29 cellular contexts compared by ENCODE assay signal in genomic region chr6:2651966-2652365, GRCh38.
"Had no signal": no experiment of that assay in that cellular context is flagged by ENCODE, and none has a peak within 500 bp of the region (broad histone marks: within the 10 kb centered on the region; RNA-seq: fewer than 3 reads in every experiment).

No MANE protein-coding gene starts in this region.

- ATAC-seq: activated CD8-positive, alpha-beta T cell treated with anti-CD3 and anti-CD28 coated beads for 36 hours; activated T-cell treated with anti-CD3 and anti-CD28 coated beads, Interleukin-2, amount 50 U/mL, for 72 hours; activated T-helper 17 cell treated with anti-CD3 and anti-CD28 coated beads, Interleukin-2, amount 50 U/mL, for 72 hours had no signal

- H3K27me3 ChIP-seq: brain microvascular endothelial cell, SJCRH30 had no signal

- H3K9me3 ChIP-seq: SJCRH30, SK-N-SH had no signal

- H3K36me3 ChIP-seq: brain microvascular endothelial cell, SJCRH30 had no signal

- H3K27ac ChIP-seq: brain microvascular endothelial cell, PC-9, SJCRH30 had no signal

- DNase-seq: activated CD4-positive, alpha-beta T cell treated with anti-CD3 and anti-CD28 coated beads, Interleukin-2, amount 10 ng/mL, durations not matched to agents 24 days and 14 days; activated CD4-positive, alpha-beta T cell treated with anti-CD3 and anti-CD28 coated beads, Interleukin-2, amount 50 U/mL, for 4 hours; activated CD8-positive, alpha-beta T cell treated with anti-CD3 and anti-CD28 coated beads for 36 hours; activated effector memory CD4-positive, alpha-beta T cell treated with anti-CD3 and anti-CD28 coated beads, Interleukin-2, amount 50 U/mL, for 16 hours; activated naive CD4-positive, alpha-beta T cell; activated naive CD4-positive, alpha-beta T cell treated with anti-CD3 and anti-CD28 coated beads, Interleukin-2, amount 50 U/mL, for 16 hours; activated naive CD8-positive, alpha-beta T cell treated with anti-CD3 and anti-CD28 coated beads for 36 hours; activated T-cell treated with anti-CD3 and anti-CD28 coated beads, Interleukin-2, amount 50 U/mL, for 1 hour; activated T-cell treated with anti-CD3 and anti-CD28 coated beads, Interleukin-2, amount 50 U/mL, for 72 hours; amniotic stem cell; aorta; brain microvascular endothelial cell; NCI-H1048; NCI-H1105 treated with DMSO at 0.1 percent for 48 hours; NCI-H1436; NCI-H1694; NCI-H2029; NCI-H510A; NCI-H526; NCI-H748 treated with DMSO at 0.1 percent for 48 hours; NK-92 treated with Interleukin-12 subunit alpha and Interleukin-12 subunit beta, amount 100 ng/mL, for 24 hours; PC-9; SHP77; SJCRH30; SK-N-SH had no signal

- FAIRE-seq: TTC549 had no signal

- H3K9ac ChIP-seq: SK-N-SH had no signal

- H3K4me2 ChIP-seq: PC-9, SK-N-SH had no signal

- H3K9me3 Mint-ChIP-seq: activated CD4-positive, alpha-beta T cell treated with anti-CD3 and anti-CD28 coated beads, Interleukin-2, amount 10 ng/mL, durations not matched to agents 24 days and 14 days; activated CD8-positive, alpha-beta T cell treated with anti-CD3 and anti-CD28 coated beads for 36 hours; T-helper 1 cell treated with Interleukin-12 subunit alpha and Interleukin-12 subunit beta and Interleukin-4 antibody, amounts not matched to agents 30 μg/mL and 1 μg/mL, for 36 hours; T-helper 2 cell treated with Interferon-gamma antibody and Interleukin-4, amounts not matched to agents 5 μg/mL and 100 μg/mL, for 36 hours had no signal

- H3K27ac Mint-ChIP-seq: activated CD4-positive, alpha-beta T cell treated with anti-CD3 and anti-CD28 coated beads, Interleukin-2, amount 10 ng/mL, durations not matched to agents 24 days and 14 days; activated CD8-positive, alpha-beta T cell treated with anti-CD3 and anti-CD28 coated beads for 36 hours; activated naive CD8-positive, alpha-beta T cell treated with anti-CD3 and anti-CD28 coated beads for 36 hours; activated T-cell treated with anti-CD3 and anti-CD28 coated beads, Interleukin-2, amount 50 U/mL, for 72 hours; activated T-helper 17 cell treated with anti-CD3 and anti-CD28 coated beads, Interleukin-2, amount 50 U/mL, for 72 hours; T-helper 1 cell treated with Interleukin-12 subunit alpha and Interleukin-12 subunit beta and Interleukin-4 antibody, amounts not matched to agents 30 μg/mL and 1 μg/mL, for 36 hours; T-helper 2 cell treated with Interferon-gamma antibody and Interleukin-4, amounts not matched to agents 5 μg/mL and 100 μg/mL, for 36 hours had no signal

- H3K4me3 ChIP-seq: PC-9, SJCRH30 had no signal

- H2AFZ ChIP-seq: PC-9 had no signal

- H3K4me1 Mint-ChIP-seq: activated CD4-positive, alpha-beta T cell treated with anti-CD3 and anti-CD28 coated beads, Interleukin-2, amount 10 ng/mL, durations not matched to agents 24 days and 14 days; activated naive CD8-positive, alpha-beta T cell treated with anti-CD3 and anti-CD28 coated beads for 36 hours; activated T-helper 17 cell treated with anti-CD3 and anti-CD28 coated beads, Interleukin-2, amount 50 U/mL, for 72 hours had no signal

- H3K4me3 Mint-ChIP-seq: activated CD4-positive, alpha-beta T cell treated with anti-CD3 and anti-CD28 coated beads, Interleukin-2, amount 10 ng/mL, durations not matched to agents 24 days and 14 days; activated CD8-positive, alpha-beta T cell treated with anti-CD3 and anti-CD28 coated beads for 36 hours; activated naive CD8-positive, alpha-beta T cell treated with anti-CD3 and anti-CD28 coated beads for 36 hours; activated T-cell treated with anti-CD3 and anti-CD28 coated beads, Interleukin-2, amount 50 U/mL, for 72 hours; activated T-helper 17 cell treated with anti-CD3 and anti-CD28 coated beads, Interleukin-2, amount 50 U/mL, for 72 hours; T-helper 1 cell treated with Interleukin-12 subunit alpha and Interleukin-12 subunit beta and Interleukin-4 antibody, amounts not matched to agents 30 μg/mL and 1 μg/mL, for 36 hours; T-helper 2 cell treated with Interferon-gamma antibody and Interleukin-4, amounts not matched to agents 5 μg/mL and 100 μg/mL, for 36 hours had no signal

- H3K4me1 ChIP-seq: SJCRH30 had no signal

- H3K9me2 ChIP-seq: SK-N-SH had no signal
